8 cellular contexts compared by ENCODE assay signal in genomic region chr2:237473474-237474453, GRCh38. TPM values are rescaled to one million over a fixed set of nuclear protein-coding genes. Genes with fewer than 3 reads are reported as not detected.
DNase-seq lines count a peak whose midpoint lies in the region; ATAC-seq and TF ChIP-seq lines count a peak whose summit lies in the region.

No MANE protein-coding gene starts in this region.

- ATAC-seq in HG02623 (IDR thresholded peaks at IDR 0.05; ENCODE audit: unreplicated experiment): no peak
- no peak for ATAC-seq in HG03469 (IDR thresholded peaks at IDR 0.05; ENCODE audit: unreplicated experiment)

- H4K20me1 ChIP-seq in Karpas-422 (ENCODE audit: insufficient read depth, low read depth, low read length): no peaks in the 10 kb centered on the region

- H3K27ac Mint-ChIP-seq in CD14-positive monocyte (peak overlapping the region in 4 of 7 donors; percentile 25 to 77 (median 32)), chondrocyte (ENCODE audit: unreplicated experiment) (peak overlapping the region; percentile 96), neural crest cell (ENCODE audit: unreplicated experiment) (no peak overlapping the region)

- H3K9me3 ChIP-seq in Karpas-422 (ENCODE audit: low read length): no peaks in the 10 kb centered on the region

- H3K36me3 ChIP-seq in Karpas-422 (ENCODE audit: insufficient read depth, low read length): no peaks in the 10 kb centered on the region

- H3K4me1 Mint-ChIP-seq in CD14-positive monocyte: peaks cover 25% of the 10 kb centered on the region
- H3K4me1 Mint-ChIP-seq in chondrocyte (ENCODE audit: low read depth): peaks cover 22% of the 10 kb centered on the region
- H3K4me1 Mint-ChIP-seq in neural crest cell: peaks cover 4% of the 10 kb centered on the region

- peaks cover 0 to 6% (median 2%) of the 10 kb centered on the region in 7 donors for H3K9me3 Mint-ChIP-seq in CD14-positive monocyte
- no peaks in the 10 kb centered on the region for H3K9me3 Mint-ChIP-seq in chondrocyte (ENCODE audit: low read depth)
- no peaks in the 10 kb centered on the region for H3K9me3 Mint-ChIP-seq in neural crest cell

- no peaks in the 10 kb centered on the region for H3K36me3 Mint-ChIP-seq in CD14-positive monocyte
- no peaks in the 10 kb centered on the region for H3K36me3 Mint-ChIP-seq in chondrocyte (ENCODE audit: low read depth)
- H3K36me3 Mint-ChIP-seq in neural crest cell (ENCODE audit: low read depth): no peaks in the 10 kb centered on the region

- peaks cover 11% of the 10 kb centered on the region for H3K4me1 ChIP-seq in Karpas-422 (ENCODE audit: low read length)

- H3K9ac ChIP-seq in Karpas-422 (ENCODE audit: low read length): peak overlapping the region; percentile 92; the same call in 1 of the 2 replicates

- H3K4me2 ChIP-seq in Karpas-422 (ENCODE audit: low read depth, low read length, poor library complexity, severe bottlenecking): no peak overlapping the region

- H3K4me3 ChIP-seq in Karpas-422 (ENCODE audit: low read length): no peak overlapping the region; the same call in 1 of the 2 replicates

- intact Hi-C loops in CD14-positive monocyte (cut with micrococcal nuclease): loop anchor here in 1 of 2 donors (5.0 to 10.0 kb wide), 2 partner anchors 51 to 319 kb away; no protein-coding TSS in a partner anchor

- H3K9me2 ChIP-seq in Karpas-422 (replicated peaks; ENCODE audit: insufficient read depth, low read length): no peaks in the 10 kb centered on the region

- no peak overlapping the region for H2AFZ ChIP-seq in Karpas-422 (ENCODE audit: low read length)

- H3K27ac ChIP-seq in Karpas-422 (ENCODE audit: low read length): no peak overlapping the region

- H3K27me3 Mint-ChIP-seq in CD14-positive monocyte (ENCODE audit: low read depth in 3 of 3): peaks cover 17 to 22% (median 20%) of the 10 kb centered on the region in 3 donors
- no peaks in the 10 kb centered on the region for H3K27me3 Mint-ChIP-seq in chondrocyte (ENCODE audit: low read depth)
- H3K27me3 Mint-ChIP-seq in neural crest cell (ENCODE audit: low read depth): peaks cover 34% of the 10 kb centered on the region

- no peaks in the 10 kb centered on the region for H3K27me3 ChIP-seq in Karpas-422 (ENCODE audit: low read length)

- TF ChIP-seq CTCF in CD14-positive monocyte (IDR thresholded peaks at IDR 0.05) (no peak), chondrocyte (IDR thresholded peaks at IDR 0.05) (no peak), neural crest cell (conservative IDR thresholded peaks at IDR 0.05) (no peak)

- H3K79me2 ChIP-seq in Karpas-422 (ENCODE audit: low read length): no peaks in the 10 kb centered on the region

- H3K4me3 Mint-ChIP-seq in CD14-positive monocyte: peak overlapping the region; percentile 30 to 49
- peak overlapping the region; percentile 44 for H3K4me3 Mint-ChIP-seq in chondrocyte (ENCODE audit: unreplicated experiment)
- peak overlapping the region; percentile 77 for H3K4me3 Mint-ChIP-seq in neural crest cell

- DNase-seq in CD14-positive monocyte (ENCODE audit: low spot score) (no peak), Karpas-422 (no peak), chondrocyte (ENCODE audit: low spot score) (no peak), neural crest cell (ENCODE audit: low read depth, low spot score) (no peak), NCI-H446 treated with DMSO at 0.1 percent for 48 hours (lab: John Stamatoyannopoulos, UW) (no peak), GOT3 (lab: John Stamatoyannopoulos, UW) (no peak)

RNA-seq across cellular contexts. Expression of gene MLPH, which starts 13.3 kb away (rescaled TPM):
- not detected for polyA plus RNA-seq in CD14-positive monocyte
- not detected in 2 replicates for total RNA-seq in Karpas-422 (2014; rRNA removed; shearing (Covaris generic); ENCODE audit: low replicate concordance)
- 3.7 to 6.1 TPM (median 5.6 TPM) in 3 replicates for total RNA-seq in chondrocyte
- not detected in 2 replicates for total RNA-seq in neural crest cell

RNA-seq across cellular contexts. Expression of gene COL6A3, which starts 59.8 kb away (rescaled TPM):
- not detected for polyA plus RNA-seq in CD14-positive monocyte
- 0.07 TPM in 1 of 2 replicates, not detected in the other for total RNA-seq in Karpas-422 (2014; rRNA removed; shearing (Covaris generic); ENCODE audit: low replicate concordance)
- 250 to 264 TPM (median 264 TPM) in 3 replicates for total RNA-seq in chondrocyte
- total RNA-seq in neural crest cell: 4.5 and 4.9 TPM in 2 replicates

Comparison
In these comparisons a context has a peak if more than half of its experiments do, and no peak if none do; other contexts are left out.
1. RNA of gene COL6A3, which starts 59.8 kb away (total RNA-seq): 250 to 264 TPM in chondrocyte; 4.5 to 4.9 TPM in neural crest cell and 0.07 TPM in Karpas-422; every median in the first group is over 10 times any median in the second.
2. Peak in every context shown above with its lines, with median percentiles within 50 percentile points of each other: H3K4me3 Mint-ChIP-seq.